Comparison of ENCODE assay signal across 1 cellular context in genomic region chrX:13716455-13716854, GRCh38.
TF ChIP-seq lines count a peak whose summit lies in the region.

No MANE protein-coding gene starts in this region.

TF ChIP-seq in GM12878, 131 proteins besides CTCF, POLR2A, EP300 and RAD21:
- TF ChIP-seq EED (IDR thresholded peaks at IDR 0.05; ENCODE audit: low read depth) (no peak), TCF12 (IDR thresholded peaks at IDR 0.05; ENCODE audit: low read depth, low read length) (no peak), IRF4 (IDR thresholded peaks at IDR 0.05; ENCODE audit: low read depth, low read length) (no peak), CREB1 (IDR thresholded peaks at IDR 0.05; ENCODE audit: low read depth) (no peak), KLF5 (IDR thresholded peaks at IDR 0.05; ENCODE audit: partially characterized antibody) (no peak), MTA3 (IDR thresholded peaks at IDR 0.05; ENCODE audit: borderline replicate concordance, low read length) (no peak), E4F1 (IDR thresholded peaks at IDR 0.05; ENCODE audit: borderline replicate concordance, partially characterized antibody) (no peak), NRF1 (conservative IDR thresholded peaks at IDR 0.05; ENCODE audit: low read depth, low read length) (no peak), ZNF274 (IDR thresholded peaks at IDR 0.05; ENCODE audit: insufficient read depth, insufficient read length) (no peak), SUPT20H (IDR thresholded peaks at IDR 0.05; ENCODE audit: borderline replicate concordance, control insufficient read depth, low read depth, low read length) (no peak), SIN3A (IDR thresholded peaks at IDR 0.05; ENCODE audit: low read depth, low read length) (no peak), ZBTB11 (CRISPR knock-in tag; IDR thresholded peaks at IDR 0.05) (no peak), PAX5 (IDR thresholded peaks at IDR 0.05; ENCODE audit: borderline replicate concordance, low read depth, low read length) (no peak), SPI1 (IDR thresholded peaks at IDR 0.05; ENCODE audit: borderline replicate concordance, insufficient read depth, low read depth, low read length) (no peak), NFIC (IDR thresholded peaks at IDR 0.05; ENCODE audit: low read depth, low read length) (no peak), E2F4 (IDR thresholded peaks at IDR 0.05; ENCODE audit: low read depth, low read length) (no peak), BCL3 (IDR thresholded peaks at IDR 0.05; ENCODE audit: borderline replicate concordance, insufficient read depth, low read depth, low read length, poor library complexity, severe bottlenecking) (no peak), ATF2 (IDR thresholded peaks at IDR 0.05; ENCODE audit: low read length) (no peak)
